Comparison of ENCODE assay signal across 9 cellular contexts in genomic region chr12:108641446-108642268, GRCh38. TPM values are rescaled to one million over a fixed set of nuclear protein-coding genes. Genes with fewer than 3 reads are reported as not detected.
DNase-seq lines count a peak whose midpoint lies in the region; ATAC-seq and TF ChIP-seq lines count a peak whose summit lies in the region.
"Had no signal": no experiment of that assay in that cellular context is flagged by ENCODE, and none has a peak within 500 bp of the region (broad histone marks: within the 10 kb centered on the region; RNA-seq: fewer than 3 reads in every experiment).

No MANE protein-coding gene starts in this region.

- no peaks in the 10 kb centered on the region for H3K9me3 Mint-ChIP-seq in H9
- H3K9me3 Mint-ChIP-seq in natural killer cell treated with Interleukin-12 subunit alpha and Interleukin-12 subunit beta and Interleukin-15 and Interleukin-18, amount 100 ng/mL, for 72 hours = no peaks in the 10 kb centered on the region

- no peak overlapping the region for H3K56ac ChIP-seq in H9 (ENCODE audit: insufficient read length, low read depth, low read length)

- H2BK20ac ChIP-seq in H9 (ENCODE audit: low read depth, low read length, poor library complexity, severe bottlenecking) = no peak overlapping the region

- no peak for TF ChIP-seq POLR2A in stomach (IDR thresholded peaks at IDR 0.05)

- no peak overlapping the region for H2AFZ ChIP-seq in H9 (ENCODE audit: low read length)

- H3K23me2 ChIP-seq in H9 (ENCODE audit: insufficient read length, low read depth, low read length, poor library complexity, severe bottlenecking) = no peaks in the 10 kb centered on the region

- peaks cover 7 to 30% (median 24%) of the 10 kb centered on the region in 3 experiments for H3K36me3 Mint-ChIP-seq in H9 (ENCODE audit: insufficient read depth in 1 of 3, low read depth in 3 of 3)
- H3K36me3 Mint-ChIP-seq in natural killer cell treated with Interleukin-12 subunit alpha and Interleukin-12 subunit beta and Interleukin-15 and Interleukin-18, amount 100 ng/mL, for 72 hours = no peaks in the 10 kb centered on the region

- H3K27me3 ChIP-seq in H9 (ENCODE audit: insufficient read depth, low read length) (no peaks in the 10 kb centered on the region), right cardiac atrium (ENCODE audit: control insufficient read depth, insufficient read depth) (no peaks in the 10 kb centered on the region), stomach (peaks cover 0 to 7% (median 5%) of the 10 kb centered on the region in 3 donors)

- H3K14ac ChIP-seq in H9 (ENCODE audit: insufficient read depth, low read length) = no peak overlapping the region

- H2BK120ac ChIP-seq in H9 (ENCODE audit: low read depth, low read length, poor library complexity, severe bottlenecking) = no peak overlapping the region

- TF ChIP-seq CTCF in H9 (conservative IDR thresholded peaks at IDR 0.05) (no peak), stomach (IDR thresholded peaks at IDR 0.05) (no peak)

- H3K4me3 Mint-ChIP-seq in H9 = no peak overlapping the region; a peak in 1 of 5 replicates
- H3K4me3 Mint-ChIP-seq in natural killer cell treated with Interleukin-12 subunit alpha and Interleukin-12 subunit beta and Interleukin-15 and Interleukin-18, amount 100 ng/mL, for 72 hours = no peak overlapping the region

- TF ChIP-seq EP300 in stomach (IDR thresholded peaks at IDR 0.05) = no peak

- H4K8ac ChIP-seq in H9 (replicated peaks; ENCODE audit: insufficient read length, low read depth, low read length) = no peak overlapping the region

- no peak overlapping the region for H2BK5ac ChIP-seq in H9 (ENCODE audit: insufficient read length, low read length)

- intact Hi-C loops in right cardiac atrium (cut with DNase I) = no loop called here
- intact Hi-C loops in stomach (cut with DNase I; ENCODE audit: low total_unique reads) = no loop called here

- no peak overlapping the region for H3K27ac ChIP-seq in H9 (ENCODE audit: insufficient read length, low read depth, low read length)
- H3K27ac ChIP-seq in right cardiac atrium (ENCODE audit: low read length) = peak overlapping the region; percentile 70
- peak overlapping the region in 3 of 5 donors; percentile 21 to 56 (median 32) for H3K27ac ChIP-seq in stomach

- no peak overlapping the region for H3K4ac ChIP-seq in H9 (ENCODE audit: low read depth, low read length)

- H3K4me2 ChIP-seq in H9 (ENCODE audit: insufficient read depth, insufficient read length, low read length) = no peak overlapping the region

- no peak overlapping the region for H2BK15ac ChIP-seq in H9 (ENCODE audit: low read depth, low read length)

- H3K9ac ChIP-seq in H9 (ENCODE audit: extremely low read depth, insufficient read length, low read length) = no peak overlapping the region

- peaks cover 50% of the 10 kb centered on the region in 2 experiments for H3K4me1 Mint-ChIP-seq in H9
- peaks cover 7 to 17% of the 10 kb centered on the region in 2 donors for H3K4me1 Mint-ChIP-seq in natural killer cell treated with Interleukin-12 subunit alpha and Interleukin-12 subunit beta and Interleukin-15 and Interleukin-18, amount 100 ng/mL, for 72 hours (ENCODE audit: low read depth in 2 of 2)

- peak overlapping the region; percentile 19 to 75 (median 31); a peak in 6 of 7 replicates for H3K27ac Mint-ChIP-seq in H9
- H3K27ac Mint-ChIP-seq in natural killer cell treated with Interleukin-12 subunit alpha and Interleukin-12 subunit beta and Interleukin-15 and Interleukin-18, amount 100 ng/mL, for 72 hours = peak overlapping the region in 1 of 2 donors; percentile 24

- H2AK5ac ChIP-seq in H9 (ENCODE audit: insufficient read length, low read length) = no peak overlapping the region

- H4K91ac ChIP-seq in H9 (ENCODE audit: insufficient read length, low read depth, low read length) = no peak overlapping the region

- H3K18ac ChIP-seq in H9 (ENCODE audit: insufficient read length, low read depth, low read length) = no peak overlapping the region

- no peaks in the 10 kb centered on the region for H4K20me1 ChIP-seq in H9 (ENCODE audit: control insufficient read depth, insufficient read depth, insufficient read length)

- no CpG with 5 or more reads among the region's 9 CpGs for WGBS in H9 (ENCODE audit: extremely low coverage, insufficient read length, low lambda C conversion rate)
- WGBS in right cardiac atrium = 39% methylated on average over 9 of the region's 9 CpGs
- WGBS in stomach, 5 donors = 55 to 67% (median 60%) methylated on average over 7 to 9 of the region's 9 CpGs

- H3K4me1 ChIP-seq in H9 (ENCODE audit: insufficient read depth, low read length) (peaks cover 4% of the 10 kb centered on the region; the same call in 1 of the 2 replicates), right cardiac atrium (ENCODE audit: control insufficient read depth, insufficient read depth, low read length) (peaks cover 11% of the 10 kb centered on the region), stomach (peaks cover 4 to 69% (median 36%) of the 10 kb centered on the region in 4 donors)

- H4K5ac ChIP-seq in H9 (ENCODE audit: insufficient read length, low read depth, low read length) = no peak overlapping the region

- H3K23ac ChIP-seq in H9 (ENCODE audit: insufficient read length, low read depth, low read length) = no peak overlapping the region

- H3K9me3 ChIP-seq in H9 (ENCODE audit: control insufficient read depth, low read depth, low read length) (no peaks in the 10 kb centered on the region), right cardiac atrium (ENCODE audit: control insufficient read depth, low read length) (no peaks in the 10 kb centered on the region), stomach (no peaks in the 10 kb centered on the region)

- DNase-seq in H9 (peak; percentile 32), right cardiac atrium (peak in 1 of 3 donors; percentile 51), stomach (no peak), OCI-M2 (lab: John Stamatoyannopoulos, UW; ENCODE audit: unreplicated experiment) (no peak)
- DNase-seq in natural killer cell treated with Interleukin-12 subunit alpha and Interleukin-12 subunit beta and Interleukin-15 and Interleukin-18, amount 100 ng/mL, for 72 hours (ENCODE audit: low spot score) = no peak
- DNase-seq: activated CD4-positive, CD25-positive, alpha-beta regulatory T cell treated with anti-CD3 and anti-CD28 coated beads, Interleukin-2, amount 50 U/mL, for 72 hours had no signal

- no peaks in the 10 kb centered on the region for H3K27me3 Mint-ChIP-seq in H9 (ENCODE audit: low read depth)
- H3K27me3 Mint-ChIP-seq in natural killer cell treated with Interleukin-12 subunit alpha and Interleukin-12 subunit beta and Interleukin-15 and Interleukin-18, amount 100 ng/mL, for 72 hours = no peaks in the 10 kb centered on the region

- H3K79me1 ChIP-seq in H9 (ENCODE audit: insufficient read depth, low read depth, low read length, poor library complexity, severe bottlenecking) = no peaks in the 10 kb centered on the region

- no peak overlapping the region for H2BK12ac ChIP-seq in H9 (ENCODE audit: insufficient read length, low read depth, low read length)

- H3K36me3 ChIP-seq in stomach = peaks cover 6 to 21% (median 16%) of the 10 kb centered on the region in 4 donors

- H3K79me2 ChIP-seq in H9 (ENCODE audit: insufficient read depth, low read length) = no peaks in the 10 kb centered on the region

- ATAC-seq in right cardiac atrium (peak in 1 of 2 donors; percentile 5), GM21529 (IDR thresholded peaks at IDR 0.05; ENCODE audit: unreplicated experiment) (no peak)
- ATAC-seq in natural killer cell treated with Interleukin-12 subunit alpha and Interleukin-12 subunit beta and Interleukin-15 and Interleukin-18, amount 100 ng/mL, for 72 hours = no peak

- no peak overlapping the region for H3T11ph ChIP-seq in H9 (ENCODE audit: low read length)

- H3K4me3 ChIP-seq in right cardiac atrium (ENCODE audit: low read length) (no peak overlapping the region), stomach (no peak overlapping the region)
- H3K4me3 ChIP-seq: lung had no signal

TF ChIP-seq in PFSK-1, 5 proteins besides CTCF, POLR2A, EP300 and RAD21 (continues in another document):
- peak; percentile 38; the same call in 1 of the 2 replicates for TF ChIP-seq POLR2AphosphoS5 (IDR thresholded peaks at IDR 0.05; ENCODE audit: low read depth, low read length)

RNA-seq across cellular contexts. Expression of gene SELPLG, which starts 8.0 kb away (rescaled TPM):
- 0.09 and 0.15 TPM in 2 replicates for total RNA-seq in H9 (2021)
- polyA plus RNA-seq in PFSK-1 (2012; ENCODE audit: insufficient read length, low read depth) = 1.0 TPM
- 1 to 10 TPM; 2.9 to 6.2 (median 4.7) TPM for total RNA-seq in right cardiac atrium
- 1.9 TPM for polyA plus RNA-seq in right cardiac atrium
- 1 to 10 TPM; 1.2 to 6.1 (median 2.4) TPM for total RNA-seq in stomach
- polyA plus RNA-seq in stomach = 1 to 10 TPM; 1.7 to 4.1 (median 3.5) TPM
- total RNA-seq in natural killer cell treated with Interleukin-12 subunit alpha and Interleukin-12 subunit beta and Interleukin-15 and Interleukin-18, amount 100 ng/mL, for 72 hours = 10 to 100 TPM; 26.5 to 34.6 TPM

RNA-seq across cellular contexts. Expression of gene TMEM119, which starts 43.8 kb away (rescaled TPM):
- total RNA-seq in H9 (2021) (not detected in 2 replicates), right cardiac atrium (1 to 10 TPM; 1.8 to 3.5 (median 2.6) TPM), stomach (10 to 100 TPM in 2 of 5 donors, under 1 TPM in 2, not detected in 1; 0.45 to 16.2 (median 6.0) TPM)
- polyA plus RNA-seq in PFSK-1 (2012; ENCODE audit: insufficient read length, low read depth) = 69.1 TPM
- polyA plus RNA-seq in right cardiac atrium (3.2 TPM), stomach (10 to 100 TPM in 2 of 3 donors, 1 to 10 TPM in 1; 1.3 to 17.1 (median 14.8) TPM)
- not detected for total RNA-seq in natural killer cell treated with Interleukin-12 subunit alpha and Interleukin-12 subunit beta and Interleukin-15 and Interleukin-18, amount 100 ng/mL, for 72 hours
